ENCODE assay signal across 7 cellular contexts in the genomic region with DNA sequence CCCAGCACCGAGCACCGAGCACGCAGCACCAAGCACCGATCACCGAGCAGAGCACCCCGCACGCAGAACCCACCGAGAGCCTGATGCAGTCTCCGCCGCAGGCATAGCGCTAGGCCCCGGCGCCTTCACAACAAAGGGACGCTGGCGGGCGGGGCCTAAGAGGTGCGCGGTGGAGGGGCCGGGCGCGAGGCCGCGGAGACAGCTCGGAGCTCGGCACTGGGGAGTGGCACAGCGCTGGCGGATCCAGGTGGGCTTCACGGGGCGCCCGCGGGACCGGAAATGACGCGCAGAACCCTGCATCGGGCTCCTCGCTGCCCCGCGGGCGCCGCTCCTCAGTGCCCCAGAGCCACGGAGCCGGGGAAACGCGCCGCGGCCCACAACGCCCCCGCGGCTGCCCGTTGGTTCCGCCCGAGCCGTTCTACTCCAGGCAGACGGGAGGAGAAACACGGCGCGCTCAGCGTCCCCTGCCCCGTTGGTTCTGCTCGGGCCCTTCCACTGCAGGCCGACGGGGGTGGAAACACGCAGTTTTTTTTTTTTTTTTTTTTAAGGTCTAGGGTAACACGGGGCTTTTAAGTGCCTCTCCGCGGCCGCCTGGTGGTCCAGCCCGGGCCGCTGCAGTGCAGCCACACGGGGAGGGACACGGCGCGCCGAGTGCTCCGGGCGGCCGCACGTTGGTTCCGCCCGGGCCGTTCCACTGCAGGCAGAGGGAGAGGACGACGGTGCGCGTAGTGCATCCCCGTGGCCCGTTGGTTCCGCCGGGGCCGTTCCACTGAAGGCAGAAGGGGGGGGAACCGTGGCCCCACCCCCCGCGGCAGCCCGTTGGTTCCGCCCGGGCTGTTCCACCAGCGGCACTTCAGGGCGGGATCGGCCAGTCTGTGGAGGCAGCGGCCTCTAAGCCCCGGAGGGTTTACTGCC. TPM values are rescaled to one million over a fixed set of nuclear protein-coding genes. Genes with fewer than 3 reads are reported as not detected.
A peak's percentile ranks its signal among the peaks of the same experiment; 100 is the strongest.
DNase-seq lines count a peak whose midpoint lies in the region; ATAC-seq, FAIRE-seq and TF ChIP-seq lines count a peak whose summit lies in the region.
"Not testable (repeated sequence)": the region's sequence is repeated elsewhere in the genome, so short reads cannot be mapped to it uniquely, and the experiment has no call there.

No MANE protein-coding gene starts in this region.

- WGBS in small intestine, 3 donors, result 0% methylated on average over 24 to 85 of the region's 101 CpGs

- H3K36me3 ChIP-seq in small intestine (ENCODE audit: control insufficient read depth in 2 of 2, insufficient read depth in 2 of 2, low read length in 2 of 2), result not testable (repeated sequence)

- H3K9me3 ChIP-seq in small intestine (ENCODE audit: control insufficient read depth, low read depth), result not testable (repeated sequence)

- TF ChIP-seq CTCF in cardiac fibroblast (IDR thresholded peaks at IDR 0.05; ENCODE audit: low read depth, low read length), result not testable (repeated sequence)

- H3K27ac ChIP-seq in small intestine (ENCODE audit: low read depth in 1 of 2, low read length in 1 of 2), result peak overlapping the region; percentile 76 to 92

- H3K4me1 ChIP-seq in small intestine (ENCODE audit: control insufficient read depth in 2 of 2, insufficient read depth in 1 of 2, low read depth in 1 of 2, low read length in 1 of 2), result not testable (repeated sequence)

- ATAC-seq in GM18868 (IDR thresholded peaks at IDR 0.05; ENCODE audit: unreplicated experiment), result peak; percentile 65
- ATAC-seq in HG03066 (IDR thresholded peaks at IDR 0.05; ENCODE audit: low read depth, unreplicated experiment), result peak; percentile 55

- FAIRE-seq in small intestine (lab: Jason Lieb, UNC), result not testable (repeated sequence)

- DNase-seq in NCI-H2227 treated with DMSO at 0.1 percent for 48 hours (lab: John Stamatoyannopoulos, UW) (peak; percentile 31), cardiac fibroblast (ENCODE audit: low read depth in 2 of 2) (peak; percentile 80 to 87), inferior parietal cortex (ENCODE audit: extremely low spot score) (peak; percentile 6), small intestine (peak; percentile 59)
- peak; percentile 69 to 97 for DNase-seq in activated CD4-positive, alpha-beta T cell treated with anti-CD3 and anti-CD28 coated beads for 4 hours

- H3K4me3 ChIP-seq in cardiac fibroblast (replicated peaks in 1 of 2; ENCODE audit: low read depth in 2 of 2, low read length in 2 of 2) (peak overlapping the region; percentile 37 to 48), small intestine (ENCODE audit: low read depth in 1 of 2, low read length in 2 of 2) (peak overlapping the region; percentile 30 to 36)

- not testable (repeated sequence) for H3K27me3 ChIP-seq in small intestine (ENCODE audit: control insufficient read depth in 2 of 2, insufficient read depth in 2 of 2, low read length in 2 of 2)

RNA-seq across cellular contexts. Expression of a gene that starts 21.8 kb away (rescaled TPM):
- 100 to 1,000 TPM in 1 of 3 donors, 10 to 100 TPM in 2; 25.5 to 232 (median 71.3) TPM for polyA plus RNA-seq in small intestine

RNA-seq across cellular contexts. Expression of a gene that starts 32.4 kb away (rescaled TPM):
- polyA plus RNA-seq in small intestine, result 10 to 100 TPM; 67.8 to 84.1 (median 70.0) TPM

RNA-seq across cellular contexts. Expression of a gene that starts 53.3 kb away (rescaled TPM):
- 10 to 100 TPM; 21.6 to 34.4 (median 33.5) TPM for polyA plus RNA-seq in small intestine

Comparison
In these comparisons a context has a peak if more than half of its experiments do, and no peak if none do; other contexts are left out.
1. Peak in every context shown above with its lines: DNase-seq, ATAC-seq, H3K4me3 ChIP-seq and H3K27ac ChIP-seq.
2. DNase-seq: peak in every context shown above with its lines; median percentile 84 in cardiac fibroblast; 83 in activated CD4-positive, alpha-beta T cell treated with anti-CD3 and anti-CD28 coated beads for 4 hours; 59 in small intestine; 31 in NCI-H2227 treated with DMSO at 0.1 percent for 48 hours; 6 in inferior parietal cortex.